In genomic region chr19:6707658-6708018, GRCh38 we compare ENCODE assay signal across 1 cellular context.
TF ChIP-seq lines count a peak whose summit lies in the region.

No MANE protein-coding gene starts in this region.

TF ChIP-seq in HepG2, 621 proteins besides CTCF, POLR2A, EP300 and RAD21 (continued from another document):
- no peak for TF ChIP-seq CERS6 (CRISPR knock-in tag; IDR thresholded peaks at IDR 0.05)
- no peak for TF ChIP-seq ELF1 (CRISPR knock-in tag; IDR thresholded peaks at IDR 0.05)
- peak; percentile 43 for TF ChIP-seq RBM22 (optimal IDR thresholded peaks at IDR 0.05; ENCODE audit: low read length)
- TF ChIP-seq U2AF1 (optimal IDR thresholded peaks at IDR 0.05; ENCODE audit: low read depth, low read length), result peak; percentile 40
- no peak for TF ChIP-seq NFE2L2 (IDR thresholded peaks at IDR 0.05; ENCODE audit: low read length)
TF ChIP-seq in HepG2: peak in this region for 9.
